11 cellular contexts compared by ENCODE assay signal in the genomic region with DNA sequence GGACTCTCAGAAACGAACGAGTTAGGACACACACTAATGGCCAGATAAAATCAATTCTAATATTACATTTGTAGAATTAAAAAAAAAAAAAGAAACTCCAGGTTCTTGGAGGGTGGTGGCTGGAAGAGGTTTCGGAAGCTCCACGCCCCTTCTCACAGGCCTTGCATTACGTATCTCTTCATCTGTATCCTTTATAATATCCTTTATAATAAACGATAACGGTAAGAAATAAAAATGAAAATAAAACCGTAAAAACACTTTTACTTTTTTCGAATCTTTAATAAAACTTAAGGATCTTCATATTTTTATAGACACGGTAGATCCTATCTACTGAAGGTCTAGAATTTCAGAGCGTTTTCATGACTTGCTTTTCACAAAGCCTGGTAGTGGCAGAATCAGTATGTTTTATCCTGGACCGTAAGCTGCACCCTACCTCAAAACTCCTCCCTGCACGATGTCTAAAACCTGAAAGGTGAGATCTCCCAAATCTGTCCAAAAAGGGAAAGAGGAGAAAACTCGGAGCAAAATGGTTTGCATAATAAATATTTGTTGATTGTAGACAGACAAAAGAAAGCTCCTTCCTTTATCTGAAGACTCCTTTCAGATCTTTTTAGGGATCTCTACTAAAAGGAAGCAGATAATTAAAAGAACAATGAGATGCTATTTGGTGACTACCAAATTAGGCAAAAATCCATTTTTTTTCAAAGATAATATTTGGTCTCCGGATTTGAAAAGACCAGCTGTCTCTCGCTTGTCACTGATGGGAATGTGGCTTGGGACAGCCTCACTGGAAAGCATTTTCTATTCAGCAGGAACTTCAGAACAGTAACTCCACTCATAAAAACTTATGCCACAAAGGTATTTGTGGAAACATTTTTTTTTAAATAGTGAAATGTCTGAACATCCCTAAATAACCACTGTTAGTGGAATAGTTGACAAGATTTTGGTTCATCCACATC. TPM values are rescaled to one million over a fixed set of nuclear protein-coding genes. Genes with fewer than 3 reads are reported as not detected.
DNase-seq lines count a peak whose midpoint lies in the region; ATAC-seq and TF ChIP-seq lines count a peak whose summit lies in the region.
"Had no signal": no experiment of that assay in that cellular context is flagged by ENCODE, and none has a peak within 500 bp of the region (broad histone marks: within the 10 kb centered on the region; RNA-seq: fewer than 3 reads in every experiment).

No MANE protein-coding gene starts in this region.

- H4K20me1 ChIP-seq in OCI-LY1 (ENCODE audit: insufficient read depth, low read length): no peaks in the 10 kb centered on the region

- H3K36me3 Mint-ChIP-seq in T-helper 1 cell treated with Interleukin-12 subunit alpha and Interleukin-12 subunit beta and Interleukin-4 antibody, amounts not matched to agents 30 μg/mL and 1 μg/mL, for 36 hours (ENCODE audit: low read depth): peaks cover 16% of the 10 kb centered on the region
- H3K36me3 Mint-ChIP-seq in glutamatergic neuron (ENCODE audit: unreplicated experiment): peaks cover 3% of the 10 kb centered on the region
- no peaks in the 10 kb centered on the region for H3K36me3 Mint-ChIP-seq in HFFc6 (ENCODE audit: low read depth)

- peaks cover 26% of the 10 kb centered on the region for H3K79me2 ChIP-seq in OCI-LY1 (ENCODE audit: insufficient read depth, low read length)

- H3K4me1 ChIP-seq in OCI-LY1 (ENCODE audit: insufficient read depth, low read length, severe bottlenecking): peaks cover 55% of the 10 kb centered on the region
- H3K4me1 ChIP-seq in spleen: peaks cover 11 to 91% (median 75%) of the 10 kb centered on the region in 6 donors

- no peak overlapping the region for H2AFZ ChIP-seq in OCI-LY1 (ENCODE audit: low read length)

- peak overlapping the region; percentile 96 for H3K4me2 ChIP-seq in OCI-LY1 (ENCODE audit: low read length)

- no peaks in the 10 kb centered on the region for H3K9me3 Mint-ChIP-seq in T-helper 1 cell treated with Interleukin-12 subunit alpha and Interleukin-12 subunit beta and Interleukin-4 antibody, amounts not matched to agents 30 μg/mL and 1 μg/mL, for 36 hours
- H3K9me3 Mint-ChIP-seq in glutamatergic neuron (ENCODE audit: unreplicated experiment) (peaks cover 9% of the 10 kb centered on the region), HFFc6 (no peaks in the 10 kb centered on the region)

- no peaks in the 10 kb centered on the region for H3K27me3 ChIP-seq in OCI-LY1 (ENCODE audit: insufficient read depth, low read length)
- H3K27me3 ChIP-seq in spleen (replicated peaks in 1 of 7): peaks cover 0 to 11% (median 4%) of the 10 kb centered on the region in 7 donors
- H3K27me3 ChIP-seq: adrenal gland had no signal

- peaks cover 10% of the 10 kb centered on the region for H3F3A ChIP-seq in OCI-LY1 (ENCODE audit: insufficient read depth, low read length)

- peak overlapping the region; percentile 42 for H3K9ac ChIP-seq in OCI-LY1 (ENCODE audit: low read length)

- no peak for ATAC-seq in GM21717 (IDR thresholded peaks at IDR 0.05; ENCODE audit: unreplicated experiment)

- no peaks in the 10 kb centered on the region for H3K9me2 ChIP-seq in OCI-LY1 (ENCODE audit: low read depth, low read length)

- H3K4me3 ChIP-seq in OCI-LY1 (ENCODE audit: low read depth, low read length, poor library complexity, severe bottlenecking) (peak overlapping the region; percentile 88), spleen (peak overlapping the region in 6 of 8 donors; percentile 64 to 89 (median 74))

- intact Hi-C loops in spleen (cut with DNase I; ENCODE audit: low total_unique reads): loop anchor here (10.0 kb wide), 1 partner anchor 255 kb away; no protein-coding TSS in a partner anchor

- H3K4me1 Mint-ChIP-seq in T-helper 1 cell treated with Interleukin-12 subunit alpha and Interleukin-12 subunit beta and Interleukin-4 antibody, amounts not matched to agents 30 μg/mL and 1 μg/mL, for 36 hours (ENCODE audit: low read depth): peaks cover 39% of the 10 kb centered on the region
- H3K4me1 Mint-ChIP-seq in glutamatergic neuron (ENCODE audit: low read depth, unreplicated experiment) (peaks cover 27% of the 10 kb centered on the region), HFFc6 (ENCODE audit: low read depth) (0 out of 2 replicates have a peak, but pooled peaks cover 8% of the 10 kb centered on the region)

- 47 to 65% (median 50%) methylated on average over 16 of the region's 16 CpGs for WGBS in spleen, 5 donors

- H3K4me3 Mint-ChIP-seq in T-helper 1 cell treated with Interleukin-12 subunit alpha and Interleukin-12 subunit beta and Interleukin-4 antibody, amounts not matched to agents 30 μg/mL and 1 μg/mL, for 36 hours: peak overlapping the region; percentile 93
- H3K4me3 Mint-ChIP-seq in glutamatergic neuron (ENCODE audit: unreplicated experiment): peak overlapping the region; percentile 86
- no peak overlapping the region for H3K4me3 Mint-ChIP-seq in HFFc6

- TF ChIP-seq CTCF in OCI-LY1 (IDR thresholded peaks at IDR 0.05; ENCODE audit: low read length) (no peak), glutamatergic neuron (IDR thresholded peaks at IDR 0.05; ENCODE audit: partially characterized antibody, unreplicated experiment) (no peak), spleen (IDR thresholded peaks at IDR 0.05 in 8 of 11, conservative IDR thresholded peaks at IDR 0.05 in 3 of 11) (no peak), HFFc6 (IDR thresholded peaks at IDR 0.05) (no peak)

- peak overlapping the region; percentile 13 for H3K27ac Mint-ChIP-seq in T-helper 1 cell treated with Interleukin-12 subunit alpha and Interleukin-12 subunit beta and Interleukin-4 antibody, amounts not matched to agents 30 μg/mL and 1 μg/mL, for 36 hours
- H3K27ac Mint-ChIP-seq in glutamatergic neuron (ENCODE audit: unreplicated experiment) (peak overlapping the region; percentile 70), HFFc6 (no peak overlapping the region)

- DNase-seq in T-helper 1 cell (no peak), glutamatergic neuron (no peak), spleen (no peak), HFFc6 (no peak), epidermal melanocyte (ENCODE audit: insufficient read length, low spot score) (no peak)

- H3K27me3 Mint-ChIP-seq in T-helper 1 cell treated with Interleukin-12 subunit alpha and Interleukin-12 subunit beta and Interleukin-4 antibody, amounts not matched to agents 30 μg/mL and 1 μg/mL, for 36 hours (ENCODE audit: low read depth): peaks cover 58% of the 10 kb centered on the region
- H3K27me3 Mint-ChIP-seq in glutamatergic neuron (ENCODE audit: unreplicated experiment): no peaks in the 10 kb centered on the region
- H3K27me3 Mint-ChIP-seq in HFFc6 (ENCODE audit: insufficient read depth): peaks cover 39% of the 10 kb centered on the region

- peaks cover 26% of the 10 kb centered on the region for H3K36me3 ChIP-seq in OCI-LY1 (ENCODE audit: insufficient read depth, low read length)
- peaks cover 0 to 20% (median 8%) of the 10 kb centered on the region in 6 donors for H3K36me3 ChIP-seq in spleen
- H3K36me3 ChIP-seq: right lobe of liver had no signal

- H3K9me3 ChIP-seq in OCI-LY1 (ENCODE audit: low read length): no peaks in the 10 kb centered on the region
- H3K9me3 ChIP-seq in spleen: no peaks in the 10 kb centered on the region
- H3K9me3 ChIP-seq: adrenal gland, right lobe of liver had no signal

- no peak overlapping the region for H3K27ac ChIP-seq in OCI-LY1 (ENCODE audit: low read depth, low read length, poor library complexity, severe bottlenecking)
- H3K27ac ChIP-seq in spleen: peak overlapping the region; percentile 53 to 98 (median 94)
- H3K27ac ChIP-seq: right lobe of liver had no signal

- no peak for TF ChIP-seq POLR2A in spleen (IDR thresholded peaks at IDR 0.05)

RNA-seq across cellular contexts. Expression of a gene that starts 2.0 kb away (rescaled TPM):
- 215 TPM for total RNA-seq in glutamatergic neuron (ENCODE audit: unreplicated experiment)
- 100 to 1,000 TPM; 204 to 499 (median 323) TPM for total RNA-seq in spleen
- polyA plus RNA-seq in spleen: 100 to 1,000 TPM; 274 to 626 (median 286) TPM
- not detected for total RNA-seq in HFFc6 (2021; fragmentation: NEBNext Ultra II Directional; extraction: Animal tissue kit (Norgen Biotek cat#: 25700))
- total RNA-seq: LHCN-M2 had no signal

Comparison
In these comparisons a context has a peak if more than half of its experiments do, and no peak if none do; other contexts are left out.
1. RNA of a gene that starts 2.0 kb away (total RNA-seq): 204 to 499 TPM in spleen and 215 TPM in glutamatergic neuron (single experiment); not detected in HFFc6; every median in the first group is over 100 times any median in the second.